8 cellular contexts compared by ENCODE assay signal in genomic region chr9:72526901-72527800, GRCh38. TPM values are rescaled to one million over a fixed set of nuclear protein-coding genes. Genes with fewer than 3 reads are reported as not detected.
A peak's percentile ranks its signal among the peaks of the same experiment; 100 is the strongest.
DNase-seq lines count a peak whose midpoint lies in the region; ATAC-seq, FAIRE-seq and TF ChIP-seq lines count a peak whose summit lies in the region.

No MANE protein-coding gene starts in this region.

- peak; percentile 74 to 93 (median 79) for DNase-seq in CD4-positive, alpha-beta memory T cell
- DNase-seq in T-helper 22 cell (ENCODE audit: low read depth) (peak; percentile 83), body of pancreas (peak; percentile 32 to 84 (median 64)), iPS-NIHi11 (ENCODE audit: low spot score) (peak; percentile 63), small intestine (peak; percentile 53), HuH-7.5 (ENCODE audit: low spot score) (no peak)

- peak in 2 of 3 donors; percentile 38 to 51 for TF ChIP-seq POLR2A in body of pancreas (IDR thresholded peaks at IDR 0.05)

- no peaks in the 10 kb centered on the region for H3K27me3 Mint-ChIP-seq in CD4-positive, alpha-beta memory T cell

- H3K27me3 ChIP-seq in CD4-positive, alpha-beta memory T cell (ENCODE audit: insufficient read depth, low read length), result no peaks in the 10 kb centered on the region
- H3K27me3 ChIP-seq in body of pancreas, result no peaks in the 10 kb centered on the region
- no peaks in the 10 kb centered on the region for H3K27me3 ChIP-seq in small intestine (ENCODE audit: control insufficient read depth in 2 of 2, insufficient read depth in 2 of 2, low read length in 2 of 2)

- H3K4me3 ChIP-seq in CD4-positive, alpha-beta memory T cell (ENCODE audit: low read length in 2 of 2), result peak overlapping the region; percentile 54 to 76
- H3K4me3 ChIP-seq in body of pancreas, result no peak overlapping the region
- no peak overlapping the region for H3K4me3 ChIP-seq in small intestine (ENCODE audit: low read depth in 1 of 2, low read length in 2 of 2)

- 43 to 52% methylated on average over 18 to 19 of the region's 19 CpGs for WGBS in body of pancreas, 2 donors
- 22 to 27% (median 25%) methylated on average over 19 of the region's 19 CpGs for WGBS in small intestine, 3 donors

- peaks cover 0 to 5% of the 10 kb centered on the region in 2 donors for H3K36me3 Mint-ChIP-seq in CD4-positive, alpha-beta memory T cell

- intact Hi-C loops in CD4-positive, alpha-beta memory T cell (cut with micrococcal nuclease), result loop anchor here (1.0 to 10.0 kb wide), 8 partner anchors 50 to 744 kb away; partner anchors contain the start of genes ABHD17B, ANXA1, C9orf85 and ZFAND5
- intact Hi-C loops in body of pancreas (cut with DNase I), result no loop called here

- no peak for TF ChIP-seq CTCF in body of pancreas (IDR thresholded peaks at IDR 0.05)

- CTCF ChIA-PET in CD4-positive, alpha-beta memory T cell (lab: Charles Lee; ENCODE audit: partially characterized antibody), result interaction anchor here (1.0 to 1.9 kb wide), 10 partner anchors 10 to 246 kb away, joined by 3 to 8 read pairs (median 4); partner anchors contain the start of gene ZFAND5

- peaks cover 22 to 46% (median 34%) of the 10 kb centered on the region in 4 donors for H3K4me1 Mint-ChIP-seq in CD4-positive, alpha-beta memory T cell

- H3K36me3 ChIP-seq in CD4-positive, alpha-beta memory T cell (ENCODE audit: insufficient read depth, low read length), result no peaks in the 10 kb centered on the region
- H3K36me3 ChIP-seq in body of pancreas (replicated peaks in 1 of 2; ENCODE audit: insufficient read depth in 1 of 2, low read depth in 2 of 2), result no peaks in the 10 kb centered on the region
- no peaks in the 10 kb centered on the region for H3K36me3 ChIP-seq in small intestine (ENCODE audit: control insufficient read depth in 2 of 2, insufficient read depth in 2 of 2, low read length in 2 of 2)

- POLR2A ChIA-PET in CD4-positive, alpha-beta memory T cell (lab: Charles Lee; ENCODE audit: partially characterized antibody), result interaction anchor here (0.6 to 6.1 kb wide), 18 partner anchors 20 to 842 kb away, joined by 3 to 96 read pairs (median 4); partner anchors contain the start of genes ANXA1 and ZFAND5

- H3K27ac ChIP-seq in CD4-positive, alpha-beta memory T cell (ENCODE audit: low read depth, low read length), result peak overlapping the region; percentile 68
- peak overlapping the region; percentile 16 to 57 (median 50) for H3K27ac ChIP-seq in body of pancreas
- peak overlapping the region in 1 of 2 donors; percentile 65 for H3K27ac ChIP-seq in small intestine (ENCODE audit: low read depth in 1 of 2, low read length in 1 of 2)

- no peak for FAIRE-seq in small intestine (lab: Jason Lieb, UNC)

- peaks cover 27% of the 10 kb centered on the region for H3K4me1 ChIP-seq in CD4-positive, alpha-beta memory T cell (ENCODE audit: insufficient read depth, low read length)
- H3K4me1 ChIP-seq in body of pancreas (peaks cover 27% of the 10 kb centered on the region), small intestine (ENCODE audit: control insufficient read depth in 2 of 2, insufficient read depth in 1 of 2, low read depth in 1 of 2, low read length in 1 of 2) (no peaks in the 10 kb centered on the region)

- peaks cover 0 to 4% of the 10 kb centered on the region in 2 donors for H3K9me3 ChIP-seq in CD4-positive, alpha-beta memory T cell (ENCODE audit: control insufficient read depth in 1 of 2, low read length in 2 of 2)
- H3K9me3 ChIP-seq in body of pancreas, result no peaks in the 10 kb centered on the region
- H3K9me3 ChIP-seq in small intestine (ENCODE audit: control insufficient read depth, low read depth), result no peaks in the 10 kb centered on the region

- ATAC-seq in GM19351 (IDR thresholded peaks at IDR 0.05; ENCODE audit: unreplicated experiment), result peak; percentile 73
- ATAC-seq in HG03460 (IDR thresholded peaks at IDR 0.05; ENCODE audit: unreplicated experiment), result peak; percentile 76
- peak; percentile 72 for ATAC-seq in body of pancreas

- H3K27ac Mint-ChIP-seq in CD4-positive, alpha-beta memory T cell, result peak overlapping the region; percentile 92 to 98 (median 96)

- H3K4me3 Mint-ChIP-seq in CD4-positive, alpha-beta memory T cell, result peak overlapping the region; percentile 81 to 94 (median 86)

- H3K9me3 Mint-ChIP-seq in CD4-positive, alpha-beta memory T cell, result peaks cover 0 to 10% (median 4%) of the 10 kb centered on the region in 8 donors

RNA-seq across cellular contexts. Expression of gene TMC1, which starts 5.7 kb away (rescaled TPM):
- not detected for total RNA-seq in CD4-positive, alpha-beta memory T cell
- polyA plus RNA-seq in CD4-positive, alpha-beta memory T cell, result not detected
- total RNA-seq in body of pancreas, result not detected
- polyA plus RNA-seq in small intestine, result under 1 TPM in 1 of 3 donors, not detected in 2; 0.25 TPM

Comparison
In these comparisons a context has a peak if more than half of its experiments do, and no peak if none do; other contexts are left out.
1. H3K4me3 ChIP-seq: peak in CD4-positive, alpha-beta memory T cell (2 of 2); none in body of pancreas (0 of 2) and small intestine (0 of 2).
2. Peak in every context shown above with its lines, with median percentiles within 50 percentile points of each other: ATAC-seq.